In the genomic region with DNA sequence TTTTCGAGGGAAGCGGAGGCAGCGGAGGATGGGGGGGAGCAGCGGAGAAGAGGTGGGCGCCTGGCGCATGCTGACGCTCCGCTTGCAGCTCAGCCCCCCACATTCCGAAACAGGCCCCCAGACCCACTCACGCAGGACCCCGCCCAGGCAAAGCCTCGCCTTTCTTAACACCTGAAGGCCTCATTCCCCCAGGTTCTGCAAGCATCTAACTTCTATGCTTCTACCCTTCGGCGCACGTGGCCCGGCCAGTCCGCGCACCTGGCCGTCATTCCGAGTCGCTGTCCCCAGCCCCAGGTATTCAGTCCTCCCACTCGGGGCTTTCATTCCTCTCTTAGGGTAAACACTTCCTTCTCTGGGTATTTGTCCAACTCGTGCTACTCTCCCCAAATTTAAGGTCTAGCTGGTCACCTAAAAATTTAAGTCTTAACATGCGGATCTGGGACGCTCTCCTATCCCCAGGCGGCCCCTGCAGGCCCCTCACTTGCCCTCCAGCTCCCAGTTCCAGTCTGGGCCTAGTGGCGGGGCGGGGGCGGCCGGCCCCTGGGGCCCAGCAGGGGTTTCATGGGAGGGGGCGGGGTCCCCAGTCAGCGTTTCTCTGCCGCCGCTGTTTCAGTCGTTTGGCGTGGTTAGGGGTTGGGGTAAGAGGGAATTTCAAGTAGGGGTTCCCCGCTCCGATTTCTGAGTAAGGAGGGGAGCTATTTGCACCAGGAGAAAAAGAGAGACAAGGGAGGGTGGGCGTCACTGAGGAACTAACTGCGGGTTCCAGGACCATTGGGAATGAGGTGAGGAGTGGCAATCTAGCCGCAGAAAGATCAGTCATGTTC, we compare ENCODE assay signal across 1 cellular context.
TF ChIP-seq lines count a peak whose summit lies in the region.

No MANE protein-coding gene starts in this region.

TF ChIP-seq in WTC11, 78 proteins besides CTCF, POLR2A, EP300 and RAD21 (continued from another document):
- TF ChIP-seq FOXP1 (CRISPR knock-in tag; IDR thresholded peaks at IDR 0.05; ENCODE audit: borderline replicate concordance): no peak; the same call in 1 of the 2 replicates
- TF ChIP-seq NR2C2 (CRISPR knock-in tag; IDR thresholded peaks at IDR 0.05): no peak
- TF ChIP-seq ATF1 (CRISPR knock-in tag; IDR thresholded peaks at IDR 0.05): no peak
- peak; percentile 71; the same call in 1 of the 2 replicates for TF ChIP-seq ESRRA (CRISPR knock-in tag; IDR thresholded peaks at IDR 0.05; ENCODE audit: borderline replicate concordance)
- TF ChIP-seq ZMAT4 (CRISPR knock-in tag; IDR thresholded peaks at IDR 0.05): 0 out of 2 replicates have a peak, but pooled peaks have one; percentile 22
- no peak for TF ChIP-seq ZNF121 (CRISPR knock-in tag; IDR thresholded peaks at IDR 0.05)
- no peak for TF ChIP-seq GTF2I (CRISPR knock-in tag; conservative IDR thresholded peaks at IDR 0.05)
- TF ChIP-seq ZNF232 (CRISPR knock-in tag; IDR thresholded peaks at IDR 0.05): 0 out of 2 replicates have a peak, but pooled peaks have one; percentile 56
- TF ChIP-seq STAT6 (CRISPR knock-in tag; conservative IDR thresholded peaks at IDR 0.05; ENCODE audit: low read depth): no peak
- peak; percentile 71 for TF ChIP-seq FOXP4 (CRISPR knock-in tag; IDR thresholded peaks at IDR 0.05)
- peak; percentile 85; the same call in 1 of the 2 replicates for TF ChIP-seq SMAD3 (CRISPR knock-in tag; IDR thresholded peaks at IDR 0.05; ENCODE audit: borderline replicate concordance)
- no peak for TF ChIP-seq E2F4 (CRISPR knock-in tag; IDR thresholded peaks at IDR 0.05; ENCODE audit: borderline replicate concordance, low read depth)
- no peak for TF ChIP-seq SOX15 (CRISPR knock-in tag; IDR thresholded peaks at IDR 0.05)
- TF ChIP-seq, protein P1, sequence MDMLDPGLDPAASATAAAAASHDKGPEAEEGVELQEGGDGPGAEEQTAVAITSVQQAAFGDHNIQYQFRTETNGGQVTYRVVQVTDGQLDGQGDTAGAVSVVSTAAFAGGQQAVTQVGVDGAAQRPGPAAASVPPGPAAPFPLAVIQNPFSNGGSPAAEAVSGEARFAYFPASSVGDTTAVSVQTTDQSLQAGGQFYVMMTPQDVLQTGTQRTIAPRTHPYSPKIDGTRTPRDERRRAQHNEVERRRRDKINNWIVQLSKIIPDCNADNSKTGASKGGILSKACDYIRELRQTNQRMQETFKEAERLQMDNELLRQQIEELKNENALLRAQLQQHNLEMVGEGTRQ (CRISPR knock-in tag; IDR thresholded peaks at IDR 0.05): no peak; the same call in 1 of the 2 replicates
- TF ChIP-seq MLX (CRISPR knock-in tag; IDR thresholded peaks at IDR 0.05): no peak
- no peak for TF ChIP-seq TEAD1 (CRISPR knock-in tag; IDR thresholded peaks at IDR 0.05)
- no peak for TF ChIP-seq ELF4 (CRISPR knock-in tag; IDR thresholded peaks at IDR 0.05; ENCODE audit: low read depth)
- TF ChIP-seq SMAD4 (CRISPR knock-in tag; IDR thresholded peaks at IDR 0.05): no peak
- no peak for TF ChIP-seq NFATC4 (CRISPR knock-in tag; IDR thresholded peaks at IDR 0.05)
- peak; percentile 79; the same call in 1 of the 2 replicates for TF ChIP-seq TP53 (CRISPR knock-in tag; IDR thresholded peaks at IDR 0.05)
- TF ChIP-seq ZNF138 (CRISPR knock-in tag; conservative IDR thresholded peaks at IDR 0.05): no peak
- TF ChIP-seq KAT7 (CRISPR knock-in tag; IDR thresholded peaks at IDR 0.05; ENCODE audit: borderline replicate concordance): 0 out of 2 replicates have a peak, but pooled peaks have one; percentile 24
- TF ChIP-seq NR3C1 (CRISPR knock-in tag; conservative IDR thresholded peaks at IDR 0.05; ENCODE audit: low read depth): no peak
- TF ChIP-seq JAZF1 (CRISPR knock-in tag; IDR thresholded peaks at IDR 0.05): no peak
- no peak for TF ChIP-seq NR1H2 (CRISPR knock-in tag; IDR thresholded peaks at IDR 0.05)
- TF ChIP-seq IRF1 (CRISPR knock-in tag; IDR thresholded peaks at IDR 0.05): peak; percentile 36; the same call in 1 of the 2 replicates
- TF ChIP-seq OVOL2 (CRISPR knock-in tag; IDR thresholded peaks at IDR 0.05; ENCODE audit: borderline replicate concordance): no peak
- TF ChIP-seq, protein P2, sequence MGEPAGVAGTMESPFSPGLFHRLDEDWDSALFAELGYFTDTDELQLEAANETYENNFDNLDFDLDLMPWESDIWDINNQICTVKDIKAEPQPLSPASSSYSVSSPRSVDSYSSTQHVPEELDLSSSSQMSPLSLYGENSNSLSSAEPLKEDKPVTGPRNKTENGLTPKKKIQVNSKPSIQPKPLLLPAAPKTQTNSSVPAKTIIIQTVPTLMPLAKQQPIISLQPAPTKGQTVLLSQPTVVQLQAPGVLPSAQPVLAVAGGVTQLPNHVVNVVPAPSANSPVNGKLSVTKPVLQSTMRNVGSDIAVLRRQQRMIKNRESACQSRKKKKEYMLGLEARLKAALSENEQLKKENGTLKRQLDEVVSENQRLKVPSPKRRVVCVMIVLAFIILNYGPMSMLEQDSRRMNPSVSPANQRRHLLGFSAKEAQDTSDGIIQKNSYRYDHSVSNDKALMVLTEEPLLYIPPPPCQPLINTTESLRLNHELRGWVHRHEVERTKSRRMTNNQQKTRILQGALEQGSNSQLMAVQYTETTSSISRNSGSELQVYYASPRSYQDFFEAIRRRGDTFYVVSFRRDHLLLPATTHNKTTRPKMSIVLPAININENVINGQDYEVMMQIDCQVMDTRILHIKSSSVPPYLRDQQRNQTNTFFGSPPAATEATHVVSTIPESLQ (CRISPR knock-in tag; IDR thresholded peaks at IDR 0.05): no peak
- TF ChIP-seq JUN (CRISPR knock-in tag; IDR thresholded peaks at IDR 0.05): no peak
